8 cellular contexts compared by ENCODE assay signal in genomic region chr10:93481213-93481930, GRCh38. TPM values are rescaled to one million over a fixed set of nuclear protein-coding genes. Genes with fewer than 3 reads are reported as not detected.
DNase-seq lines count a peak whose midpoint lies in the region; ATAC-seq and TF ChIP-seq lines count a peak whose summit lies in the region.

No MANE protein-coding gene starts in this region.

- peak overlapping the region in 4 of 5 experiments; percentile 83 to 98 (median 94) for H3K27ac Mint-ChIP-seq in brain

- peaks cover 36% of the 10 kb centered on the region for H3K4me1 ChIP-seq in suprapubic skin

- TF ChIP-seq POLR2A in suprapubic skin (IDR thresholded peaks at IDR 0.05) = no peak

- H3K9me3 ChIP-seq in MG63 (no peaks in the 10 kb centered on the region; the same call in 1 of the 2 replicates), suprapubic skin (no peaks in the 10 kb centered on the region)

- H3K27ac ChIP-seq in suprapubic skin = peak overlapping the region; percentile 93

- H3K4me1 Mint-ChIP-seq in brain = peaks cover 28% of the 10 kb centered on the region

- TF ChIP-seq EP300 in suprapubic skin (IDR thresholded peaks at IDR 0.05) = no peak

- H3K9me3 Mint-ChIP-seq in brain = no peaks in the 10 kb centered on the region

- H3K27me3 Mint-ChIP-seq in brain = peaks cover 46% of the 10 kb centered on the region

- intact Hi-C loops in left colon (cut with DNase I, micrococcal nuclease) = loop anchor here in 1 of 2 donors (5.0 kb wide), 1 partner anchor 104 kb away; no protein-coding TSS in a partner anchor

- peaks cover 28% of the 10 kb centered on the region for H3K36me3 ChIP-seq in MG63
- H3K36me3 ChIP-seq in suprapubic skin = peaks cover 3% of the 10 kb centered on the region

- H3K27me3 ChIP-seq in MG63 (no peaks in the 10 kb centered on the region), suprapubic skin (no peaks in the 10 kb centered on the region)

- H3K4me3 ChIP-seq in MG63 (peak overlapping the region; percentile 65), suprapubic skin (peak overlapping the region; percentile 61)

- ATAC-seq in left colon = peak; percentile 71
- ATAC-seq in GM21723 (IDR thresholded peaks at IDR 0.05; ENCODE audit: unreplicated experiment) = no peak

- 29% methylated on average over 6 of the region's 6 CpGs for WGBS in suprapubic skin

- H3K4me3 Mint-ChIP-seq in brain = peak overlapping the region; percentile 84 to 93 (median 89)

- DNase-seq in MG63 (peak; percentile 62), left colon (no peak), suprapubic skin (ENCODE audit: low spot score in 2 of 2) (no peak), KG1 (lab: John Stamatoyannopoulos, UW) (no peak), hippocampal formation (lab: John Stamatoyannopoulos, UW) (no peak)
- DNase-seq in stimulated activated CD8-positive, alpha-beta memory T cell treated with anti-CD3 and anti-CD28 coated beads, Interleukin-4, amount 100 ng/mL, for 48 hours = no peak

- H3K36me3 Mint-ChIP-seq in brain = no peaks in the 10 kb centered on the region

- TF ChIP-seq CTCF in brain (conservative IDR thresholded peaks at IDR 0.05) (no peak), suprapubic skin (IDR thresholded peaks at IDR 0.05) (no peak)

RNA-seq across cellular contexts. Expression of gene MYOF, which starts 0.8 kb away (rescaled TPM):
- 69.3 and 75.6 TPM in 2 replicates for total RNA-seq in MG63 (2014; rRNA removed; shearing (Covaris generic); ENCODE audit: low replicate concordance)
- 8.0 TPM for polyA plus RNA-seq in brain (ENCODE audit: insufficient read depth, low read depth, low replicate concordance)
- total RNA-seq in left colon (100 to 1,000 TPM; 106 to 110 TPM), suprapubic skin (100 to 1,000 TPM in 3 of 4 donors, 10 to 100 TPM in 1; 77.8 to 174 (median 116) TPM)

RNA-seq across cellular contexts. Expression of gene CEP55, which starts 15.0 kb away (rescaled TPM):
- 74.7 and 98.6 TPM in 2 replicates for total RNA-seq in MG63 (2014; rRNA removed; shearing (Covaris generic); ENCODE audit: low replicate concordance)
- 15.2 TPM for polyA plus RNA-seq in brain (ENCODE audit: insufficient read depth, low read depth, low replicate concordance)
- total RNA-seq in left colon = 1 to 10 TPM; 2.0 to 7.4 TPM
- total RNA-seq in suprapubic skin = 1 to 10 TPM; 1.4 to 4.3 (median 2.8) TPM
